In the genomic region with DNA sequence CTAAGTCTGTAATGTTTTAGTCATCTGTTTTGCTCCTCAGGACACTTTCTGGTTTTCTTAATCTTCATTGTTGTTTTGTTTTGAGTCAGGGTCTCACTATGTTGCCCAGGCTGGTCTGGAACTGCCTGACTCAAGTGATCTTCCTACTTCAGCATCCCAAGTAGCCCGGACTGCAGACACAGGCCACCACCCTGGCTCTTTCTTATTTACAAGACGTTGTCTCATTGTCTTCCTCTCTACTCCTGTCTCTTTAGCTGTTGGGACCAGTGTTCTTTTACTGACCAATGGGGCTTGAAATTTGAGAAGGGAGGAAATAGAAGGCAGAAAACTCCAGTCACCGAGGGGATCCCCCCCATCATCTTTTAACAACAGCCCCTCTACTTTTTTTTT, we compare ENCODE assay signal across 8 cellular contexts. TPM values are rescaled to one million over a fixed set of nuclear protein-coding genes. Genes with fewer than 3 reads are reported as not detected.
DNase-seq lines count a peak whose midpoint lies in the region; ATAC-seq lines count a peak whose summit lies in the region.

No MANE protein-coding gene starts in this region.

- no peak overlapping the region for H2BK5ac ChIP-seq in mesendoderm (ENCODE audit: low read length)

- H4K8ac ChIP-seq in mesendoderm (ENCODE audit: low read depth, low read length) = no peak overlapping the region

- H2AK5ac ChIP-seq in mesendoderm (ENCODE audit: low read length) = no peak overlapping the region

- no peak overlapping the region for H3K4ac ChIP-seq in mesendoderm (ENCODE audit: low read depth, low read length)

- H4K5ac ChIP-seq in mesendoderm (ENCODE audit: low read length) = no peak overlapping the region

- peaks cover 20% of the 10 kb centered on the region for H3K36me3 ChIP-seq in BLaER1
- no peaks in the 10 kb centered on the region for H3K36me3 ChIP-seq in mesendoderm (ENCODE audit: control insufficient read depth, insufficient read depth, low read length)
- H3K36me3 ChIP-seq in aorta (ENCODE audit: control insufficient read depth in 1 of 2, insufficient read depth in 2 of 2, low read length in 1 of 2) = peaks cover 0 to 7% of the 10 kb centered on the region in 2 donors

- no peaks in the 10 kb centered on the region for H3K27me3 ChIP-seq in BLaER1
- no peaks in the 10 kb centered on the region for H3K27me3 ChIP-seq in mesendoderm (ENCODE audit: insufficient read depth, low read length, poor library complexity)
- no peaks in the 10 kb centered on the region for H3K27me3 ChIP-seq in aorta (ENCODE audit: control insufficient read depth in 1 of 2, insufficient read depth in 2 of 2, low read length in 1 of 2)

- peak overlapping the region; percentile 97 for H3K4me3 Mint-ChIP-seq in activated T-helper 17 cell treated with anti-CD3 and anti-CD28 coated beads, Interleukin-2, amount 50 U/mL, for 72 hours

- no peak overlapping the region for H2BK120ac ChIP-seq in mesendoderm (ENCODE audit: low read depth, low read length)

- H3K4me3 ChIP-seq in BLaER1 = peak overlapping the region; percentile 75
- H3K4me3 ChIP-seq in mesendoderm (ENCODE audit: low read length) = no peak overlapping the region
- H3K4me3 ChIP-seq in aorta (ENCODE audit: low read length in 2 of 2) = no peak overlapping the region

- H3K4me1 ChIP-seq in BLaER1 (peaks cover 68% of the 10 kb centered on the region), mesendoderm (ENCODE audit: control insufficient read depth, low read depth, low read length) (peaks cover 2% of the 10 kb centered on the region), aorta (ENCODE audit: control insufficient read depth in 1 of 2, insufficient read depth in 2 of 2, low read length in 2 of 2) (no peaks in the 10 kb centered on the region)

- intact Hi-C loops in aorta (cut with DNase I) = no loop called here

- H2BK15ac ChIP-seq in mesendoderm (replicated peaks; ENCODE audit: low read depth) = no peak overlapping the region

- H3K36me3 Mint-ChIP-seq in activated T-helper 17 cell treated with anti-CD3 and anti-CD28 coated beads, Interleukin-2, amount 50 U/mL, for 72 hours (ENCODE audit: low read depth) = peaks cover 4% of the 10 kb centered on the region

- ATAC-seq in GM21786 (IDR thresholded peaks at IDR 0.05; ENCODE audit: unreplicated experiment) (peak; percentile 34), aorta (ENCODE audit: low FRiP score) (no peak)
- ATAC-seq in activated T-helper 17 cell treated with anti-CD3 and anti-CD28 coated beads, Interleukin-2, amount 50 U/mL, for 72 hours (replicated peaks) = peak; percentile 37
- ATAC-seq in activated CD4-positive, CD25-positive, alpha-beta regulatory T cell treated with anti-CD3 and anti-CD28 coated beads, Interleukin-2, amount 50 U/mL, for 24 hours = no peak

- no peaks in the 10 kb centered on the region for H4K20me1 ChIP-seq in BLaER1

- peak overlapping the region; percentile 35 for H3K27ac ChIP-seq in BLaER1
- H3K27ac ChIP-seq in mesendoderm (ENCODE audit: low read depth, low read length) = no peak overlapping the region
- H3K27ac ChIP-seq in aorta (ENCODE audit: low read depth in 1 of 2, low read length in 2 of 2) = no peak overlapping the region

- H3K56ac ChIP-seq in mesendoderm (ENCODE audit: low read length) = no peak overlapping the region

- peaks cover 4% of the 10 kb centered on the region for H3K27me3 Mint-ChIP-seq in activated T-helper 17 cell treated with anti-CD3 and anti-CD28 coated beads, Interleukin-2, amount 50 U/mL, for 72 hours

- H3K18ac ChIP-seq in mesendoderm (ENCODE audit: low read length) = no peak overlapping the region

- H3K9ac ChIP-seq in BLaER1 (peak overlapping the region; percentile 68), mesendoderm (ENCODE audit: low read length) (no peak overlapping the region)

- H3K4me1 Mint-ChIP-seq in activated T-helper 17 cell treated with anti-CD3 and anti-CD28 coated beads, Interleukin-2, amount 50 U/mL, for 72 hours = peaks cover 11% of the 10 kb centered on the region

- WGBS in mesendoderm (ENCODE audit: extremely low coverage, insufficient coverage, low lambda C conversion rate) = no CpG with 5 or more reads among the region's 3 CpGs
- 66 to 69% methylated on average over 3 of the region's 3 CpGs for WGBS in aorta, 2 donors

- H3K79me2 ChIP-seq in mesendoderm (ENCODE audit: control insufficient read depth, insufficient read depth, low read length) = no peaks in the 10 kb centered on the region

- H3K9me3 ChIP-seq in BLaER1 (no peaks in the 10 kb centered on the region), aorta (ENCODE audit: control insufficient read depth, low read length) (no peaks in the 10 kb centered on the region)

- peak overlapping the region; percentile 98 for H3K27ac Mint-ChIP-seq in activated T-helper 17 cell treated with anti-CD3 and anti-CD28 coated beads, Interleukin-2, amount 50 U/mL, for 72 hours

- DNase-seq in mesendoderm = peak; percentile 12
- DNase-seq in midbrain (lab: John Stamatoyannopoulos, UW) = no peak
- no peak for DNase-seq in foreskin melanocyte
- no peak for DNase-seq in aorta

- H3K23ac ChIP-seq in mesendoderm (ENCODE audit: low read length) = no peak overlapping the region

- no peaks in the 10 kb centered on the region for H3K79me1 ChIP-seq in mesendoderm (ENCODE audit: low read length)

- no peaks in the 10 kb centered on the region for H3K9me3 Mint-ChIP-seq in activated T-helper 17 cell treated with anti-CD3 and anti-CD28 coated beads, Interleukin-2, amount 50 U/mL, for 72 hours

- peak overlapping the region; percentile 84 for H3K4me2 ChIP-seq in BLaER1
- H3K4me2 ChIP-seq in mesendoderm (ENCODE audit: low read length) = no peak overlapping the region

RNA-seq across cellular contexts. Expression of a gene that starts 1.2 kb away (rescaled TPM):
- total RNA-seq in activated T-helper 17 cell treated with anti-CD3 and anti-CD28 coated beads, Interleukin-2, amount 50 U/mL, for 72 hours = 10 to 100 TPM; 22.8 to 31.9 TPM
- polyA plus RNA-seq in mesendoderm (2013, experiment 1 of 2) = 18.8 TPM
- 18.8 TPM for polyA plus RNA-seq in mesendoderm (2013, experiment 2 of 2)
- 100 to 1,000 TPM in 1 of 2 donors, 10 to 100 TPM in 1; 81.1 to 113 TPM for total RNA-seq in aorta
- polyA plus RNA-seq in aorta = 100 to 1,000 TPM in 1 of 2 donors, 10 to 100 TPM in 1; 66.4 to 126 TPM

RNA-seq across cellular contexts. Expression of a gene that starts 18.2 kb away (rescaled TPM):
- total RNA-seq in activated T-helper 17 cell treated with anti-CD3 and anti-CD28 coated beads, Interleukin-2, amount 50 U/mL, for 72 hours = 10 to 100 TPM; 23.1 to 24.4 TPM
- polyA plus RNA-seq in mesendoderm (2013, experiment 1 of 2) = 23.6 TPM
- polyA plus RNA-seq in mesendoderm (2013, experiment 2 of 2) = 23.2 TPM
- 10 to 100 TPM; 10.8 to 12.0 TPM for total RNA-seq in aorta
- 1 to 10 TPM; 7.4 to 9.0 TPM for polyA plus RNA-seq in aorta

Comparison
In these comparisons a context has a peak if more than half of its experiments do, and no peak if none do; other contexts are left out.
1. ATAC-seq: peak in GM21786 (single experiment) and activated T-helper 17 cell treated with anti-CD3 and anti-CD28 coated beads, Interleukin-2, amount 50 U/mL, for 72 hours (single experiment); none in activated CD4-positive, CD25-positive, alpha-beta regulatory T cell treated with anti-CD3 and anti-CD28 coated beads, Interleukin-2, amount 50 U/mL, for 24 hours (0 of 2) and aorta (single experiment).